15 cellular contexts compared by ENCODE assay signal in the genomic region with DNA sequence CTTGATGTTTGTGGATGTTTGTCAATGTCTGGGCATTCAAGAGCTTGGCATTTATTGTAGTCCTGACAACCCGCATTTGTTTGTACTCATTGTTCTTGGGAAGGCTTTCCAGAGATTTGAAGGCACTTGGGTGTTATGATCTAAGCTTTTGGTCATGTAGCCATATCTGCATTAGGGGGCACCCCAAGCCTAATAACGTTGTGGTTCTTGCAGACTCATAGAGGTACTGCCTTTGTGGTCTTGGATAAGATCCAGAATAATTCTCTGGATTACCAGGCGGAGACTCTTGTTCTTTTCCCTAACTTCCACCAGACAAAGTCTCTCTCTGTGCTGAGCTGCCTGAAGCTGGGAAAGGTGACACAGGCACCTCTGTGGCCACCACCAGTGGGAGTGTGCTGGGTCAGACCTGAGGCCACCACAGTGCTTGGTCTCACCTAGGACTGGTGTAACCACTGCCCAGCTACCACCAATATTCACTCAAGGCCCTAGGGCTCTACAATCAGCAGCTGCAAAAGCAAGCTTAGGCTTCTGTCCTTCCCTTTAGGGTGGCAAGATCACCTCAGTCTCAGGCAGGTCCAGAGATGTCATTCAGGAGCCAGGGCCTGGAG.
DNase-seq lines count a peak whose midpoint lies in the region; ATAC-seq and TF ChIP-seq lines count a peak whose summit lies in the region.
"Had no signal": no experiment of that assay in that cellular context is flagged by ENCODE, and none has a peak within 500 bp of the region (broad histone marks: within the 10 kb centered on the region; RNA-seq: fewer than 3 reads in every experiment).

No MANE protein-coding gene starts in this region.

- H3K27ac Mint-ChIP-seq in chondrocyte (ENCODE audit: unreplicated experiment), result no peak overlapping the region
- H3K27ac Mint-ChIP-seq: activated T-helper 2 cell treated with anti-CD3 and anti-CD28 coated beads, Interferon-gamma antibody, Interleukin-2, Interleukin-4, amounts not matched to agents 10 μg/mL and 5 μg/mL and 100 μg/mL, durations not matched to agents 14 hours and 24 hours and 36 hours; immature natural killer cell; type B pancreatic cell had no signal

- TF ChIP-seq RAD21 in Ishikawa (IDR thresholded peaks at IDR 0.05; ENCODE audit: low read depth), result peak; percentile 21

- peak; percentile 89 for DNase-seq in EH (ENCODE audit: low read depth)
- DNase-seq in chondrocyte (ENCODE audit: low spot score), result no peak
- DNase-seq in non-pigmented ciliary epithelial cell (ENCODE audit: low read depth), result peak; percentile 82
- no peak for DNase-seq in H7
- no peak for DNase-seq in ureter (ENCODE audit: low spot score)
- no peak for DNase-seq in GDM1 (lab: John Stamatoyannopoulos, UW)
- DNase-seq: activated CD4-positive, CD25-positive, alpha-beta regulatory T cell treated with anti-CD3 and anti-CD28 coated beads, Interleukin-2, amount 50 U/mL, for 72 hours; immature natural killer cell; occipital lobe; Peyer's patch had no signal

- TF ChIP-seq CTCF in chondrocyte (IDR thresholded peaks at IDR 0.05), result peak; percentile 34

- H3K4me1 Mint-ChIP-seq in chondrocyte (ENCODE audit: low read depth), result no peaks in the 10 kb centered on the region
- H3K4me1 Mint-ChIP-seq: immature natural killer cell had no signal

- no peak for TF ChIP-seq EP300 in Ishikawa (IDR thresholded peaks at IDR 0.05; ENCODE audit: borderline replicate concordance)

- H3K9me3 Mint-ChIP-seq in chondrocyte (ENCODE audit: low read depth), result peaks cover 31% of the 10 kb centered on the region

- H3K27me3 Mint-ChIP-seq in chondrocyte (ENCODE audit: low read depth), result no peaks in the 10 kb centered on the region
- H3K27me3 Mint-ChIP-seq: type B pancreatic cell had no signal

- ATAC-seq in GM18520 (IDR thresholded peaks at IDR 0.05; ENCODE audit: unreplicated experiment), result no peak

- H3K27me3 ChIP-seq in H7 (ENCODE audit: control insufficient read depth, insufficient read depth, low read length), result no peaks in the 10 kb centered on the region
- H3K27me3 ChIP-seq: dorsolateral prefrontal cortex, Peyer's patch had no signal

- H3K36me3 Mint-ChIP-seq in chondrocyte (ENCODE audit: low read depth), result peaks cover 2% of the 10 kb centered on the region
- H3K36me3 Mint-ChIP-seq: immature natural killer cell, type B pancreatic cell had no signal

- no peaks in the 10 kb centered on the region for H3K36me3 ChIP-seq in H7 (replicated peaks; ENCODE audit: control insufficient read depth, insufficient read depth, low read length)
- H3K36me3 ChIP-seq: Peyer's patch had no signal

- no peak overlapping the region for H3K4me3 Mint-ChIP-seq in chondrocyte (ENCODE audit: unreplicated experiment)
- H3K4me3 Mint-ChIP-seq: immature natural killer cell, type B pancreatic cell had no signal

- no peak overlapping the region for H3K4me3 ChIP-seq in H7 (ENCODE audit: insufficient read depth, low read depth, low read length)
- H3K4me3 ChIP-seq: dorsolateral prefrontal cortex, Peyer's patch had no signal

TF ChIP-seq in Ishikawa, 13 proteins besides CTCF, POLR2A, EP300 and RAD21:
- TF ChIP-seq NFIC (IDR thresholded peaks at IDR 0.05) (no peak), CREB1 (IDR thresholded peaks at IDR 0.05; ENCODE audit: low read depth) (no peak)
TF ChIP-seq in Ishikawa: peak in this region for 0.

Comparison
In these comparisons a context has a peak if more than half of its experiments do, and no peak if none do; other contexts are left out.
1. DNase-seq: peak in EH (single experiment) and non-pigmented ciliary epithelial cell (single experiment); none in chondrocyte (single experiment), H7 (single experiment), ureter (single experiment) and GDM1 (single experiment).